In genomic region chr17:7579001-7579838, GRCh38 we compare ENCODE assay signal across 1 cellular context.
TF ChIP-seq lines count a peak whose summit lies in the region.

Gene CD68 (plus strand): TSS chr17:7579638. CDS start chr17:7579678, 40 bp downstream.

TF ChIP-seq in K562, 482 proteins besides CTCF, POLR2A, EP300 and RAD21 (continued from another document):
- TF ChIP-seq THRB (CRISPR knock-in tag; conservative IDR thresholded peaks at IDR 0.05) (peak; percentile 58; the same call in 1 of the 2 replicates), SLC30A9 (CRISPR knock-in tag; IDR thresholded peaks at IDR 0.05) (no peak), RNF219 (CRISPR knock-in tag; IDR thresholded peaks at IDR 0.05) (no peak), NEUROD1 (IDR thresholded peaks at IDR 0.05; ENCODE audit: borderline replicate concordance, low read depth, low read length, partially characterized antibody) (no peak), FIP1L1 (IDR thresholded peaks at IDR 0.05; ENCODE audit: low read depth, low read length, poor library complexity, severe bottlenecking) (peak; percentile 26), THRAP3 (IDR thresholded peaks at IDR 0.05; ENCODE audit: borderline replicate concordance) (peak; percentile 58; the same call in 1 of the 2 replicates), ZFPM2 (CRISPR knock-in tag; IDR thresholded peaks at IDR 0.05) (peak; percentile 57; the same call in 1 of the 2 replicates), CBFB (CRISPR knock-in tag; IDR thresholded peaks at IDR 0.05) (no peak)
